ENCODE assay signal across 21 cellular contexts in the genomic region with DNA sequence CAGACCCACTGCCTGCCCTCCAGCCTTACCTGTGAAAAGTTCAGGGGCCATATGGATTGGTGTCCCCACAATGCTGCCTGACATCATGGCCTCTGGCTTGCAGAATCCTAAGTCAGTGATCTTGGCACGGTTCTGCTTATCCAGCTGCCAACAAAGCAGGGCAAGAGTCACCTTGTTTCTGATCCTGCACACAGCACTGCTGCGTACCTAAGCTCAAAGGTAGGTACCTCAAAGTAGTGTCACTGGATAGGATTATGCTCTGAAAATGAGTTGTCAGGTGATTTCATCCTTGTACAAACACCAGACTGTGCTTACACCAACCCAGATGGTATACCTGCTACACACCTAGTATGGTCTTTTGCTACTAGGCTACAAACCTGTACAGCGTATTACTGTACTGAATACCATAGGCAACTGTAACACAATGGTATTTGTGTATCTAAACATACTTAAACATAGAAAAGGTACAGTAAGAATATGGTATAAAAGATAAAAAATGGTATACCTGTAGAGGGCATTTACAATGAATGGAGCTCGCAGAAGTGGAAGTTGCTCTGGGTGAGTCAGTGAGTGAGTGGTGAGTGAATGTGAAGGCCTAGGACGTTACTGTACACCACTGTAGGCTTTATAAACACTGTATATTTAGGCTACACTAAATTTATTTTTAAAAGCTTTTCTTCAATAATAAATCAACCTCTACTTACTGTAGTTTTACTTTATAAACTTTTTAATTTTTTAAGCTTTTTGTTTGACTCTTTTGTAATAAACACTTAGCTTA. TPM values are rescaled to one million over a fixed set of nuclear protein-coding genes. Genes with fewer than 3 reads are reported as not detected.
DNase-seq lines count a peak whose midpoint lies in the region; ATAC-seq and TF ChIP-seq lines count a peak whose summit lies in the region.
"Had no signal": no experiment of that assay in that cellular context is flagged by ENCODE, and none has a peak within 500 bp of the region (broad histone marks: within the 10 kb centered on the region; RNA-seq: fewer than 3 reads in every experiment).

No MANE protein-coding gene starts in this region.

- H4K8ac ChIP-seq in trophoblast cell (ENCODE audit: low read depth, low read length) = no peak overlapping the region

- H3K9me3 ChIP-seq in heart left ventricle (peaks cover 0 to 4% (median 0%) of the 10 kb centered on the region in 12 donors), PC-3 (ENCODE audit: low read length) (peaks cover 4% of the 10 kb centered on the region; the same call in 1 of the 2 replicates), trophoblast cell (ENCODE audit: insufficient read depth, low read depth, low read length) (peaks cover 2% of the 10 kb centered on the region)

- TF ChIP-seq POLR2A in heart left ventricle (IDR thresholded peaks at IDR 0.05) = no peak

- H2BK5ac ChIP-seq in trophoblast cell (ENCODE audit: low read depth, low read length, poor library complexity) = no peak overlapping the region

- H3K9ac ChIP-seq in PC-3 (ENCODE audit: low read length) = 0 out of 2 replicates have a peak overlapping the region, but pooled peaks have one; percentile 5
- H3K9ac ChIP-seq in trophoblast cell (ENCODE audit: low read length) = no peak overlapping the region
- H3K9ac ChIP-seq: BLaER1 treated with 17β-estradiol and CSF1 and Interleukin-3, amounts not matched to agents 10 nM and 100 nM had no signal

- DNase-seq in heart left ventricle (peak in 1 of 5 donors; percentile 18), left cardiac atrium (no peak), PC-3 (peak; percentile 74), trophoblast cell (no peak), NCI-H510A treated with DMSO at 0.1 percent for 48 hours (lab: John Stamatoyannopoulos, UW) (no peak), KG1 (lab: John Stamatoyannopoulos, UW) (no peak), Ammon's horn (ENCODE audit: low spot score) (no peak)
- DNase-seq: CD4-positive, alpha-beta T cell; GOT3; HFFc6; NCI-H1048; NCI-H1417; NCI-H1694; NCI-H2029 treated with DMSO at 0.1 percent for 48 hours; NCI-H446 treated with DMSO at 0.1 percent for 48 hours; NCI-H526 treated with DMSO at 0.1 percent for 48 hours; RPMI8226; SHP77 treated with DMSO at 0.1 percent for 48 hours had no signal

- no peak overlapping the region for H2AK5ac ChIP-seq in trophoblast cell (ENCODE audit: low read length)

- CTCF ChIA-PET in PC-3 (lab: Charles Lee) = interaction anchor here (0.8 to 1.5 kb wide), 3 partner anchors 9 to 105 kb away, joined by 5 to 7 read pairs (median 6); a partner anchor contains a TSS

- H3K4me3 ChIP-seq in heart left ventricle (no peak overlapping the region), PC-3 (ENCODE audit: low read length) (no peak overlapping the region), trophoblast cell (ENCODE audit: low read depth, low read length) (no peak overlapping the region)
- H3K4me3 ChIP-seq: BLaER1 treated with 17β-estradiol and CSF1 and Interleukin-3, amounts not matched to agents 10 nM and 100 nM; HAP-1 had no signal

- intact Hi-C loops in heart left ventricle (cut with DNase I) = no loop called here
- intact Hi-C loops in left cardiac atrium (cut with DNase I) = no loop called here
- intact Hi-C loops in PC-3 (cut with micrococcal nuclease) = no loop called here

- no peaks in the 10 kb centered on the region for H3F3A ChIP-seq in PC-3 (ENCODE audit: low read length, unreplicated experiment)

- no peak overlapping the region for H4K91ac ChIP-seq in trophoblast cell (ENCODE audit: low read depth, low read length)

- no peak overlapping the region for H3K4ac ChIP-seq in trophoblast cell (ENCODE audit: low read depth, low read length)

- no peak overlapping the region for H3K14ac ChIP-seq in trophoblast cell (ENCODE audit: low read length)

- H3K18ac ChIP-seq in trophoblast cell (ENCODE audit: low read length) = no peak overlapping the region

- no peak overlapping the region for H2AFZ ChIP-seq in PC-3 (ENCODE audit: low read length)
- no peak overlapping the region for H2AFZ ChIP-seq in trophoblast cell (ENCODE audit: insufficient read depth, low read length, poor library complexity)

- peaks cover 0 to 4% (median 0%) of the 10 kb centered on the region in 12 donors for H3K4me1 ChIP-seq in heart left ventricle
- peaks cover 22% of the 10 kb centered on the region for H3K4me1 ChIP-seq in PC-3 (ENCODE audit: insufficient read depth, low read length)
- H3K4me1 ChIP-seq in trophoblast cell (ENCODE audit: control insufficient read depth in 1 of 2, insufficient read depth in 2 of 2, low read length in 2 of 2) = peaks cover 0 to 2% of the 10 kb centered on the region in 2 experiments
- H3K4me1 ChIP-seq: BLaER1 treated with 17β-estradiol and CSF1 and Interleukin-3, amounts not matched to agents 10 nM and 100 nM; HAP-1 had no signal

- 72 to 92% (median 86%) methylated on average over 5 of the region's 5 CpGs for WGBS in heart left ventricle, 4 donors
- WGBS in trophoblast cell (ENCODE audit: extremely low coverage, insufficient coverage, insufficient read length) = no CpG with 5 or more reads among the region's 5 CpGs

- H3K9me2 ChIP-seq in PC-3 (replicated peaks; ENCODE audit: low read length) = no peaks in the 10 kb centered on the region

- H4K20me1 ChIP-seq in PC-3 (ENCODE audit: low read length) = no peaks in the 10 kb centered on the region
- H4K20me1 ChIP-seq: BLaER1 treated with 17β-estradiol and CSF1 and Interleukin-3, amounts not matched to agents 10 nM and 100 nM had no signal

- BruUV-seq in PC-3 (replicated peaks; lab: Mats Ljungman, UMichigan) = no TSS peak

- H3K79me2 ChIP-seq in PC-3 (ENCODE audit: low read length) (no peaks in the 10 kb centered on the region), trophoblast cell (ENCODE audit: control insufficient read depth, insufficient read depth, low read length, poor library complexity) (no peaks in the 10 kb centered on the region)

- H4K12ac ChIP-seq in trophoblast cell (ENCODE audit: low read depth, low read length) = no peak overlapping the region

- no peak overlapping the region for H2BK12ac ChIP-seq in trophoblast cell (ENCODE audit: low read length)

- TF ChIP-seq CTCF in heart left ventricle (IDR thresholded peaks at IDR 0.05) (no peak), PC-3 (conservative IDR thresholded peaks at IDR 0.05; ENCODE audit: low read depth, low read length) (0 out of 2 replicates have a peak, but pooled peaks have one; percentile 22)

- ATAC-seq in heart left ventricle = peak in 3 of 4 donors; percentile 20 to 62 (median 22)
- no peak for ATAC-seq in left cardiac atrium
- ATAC-seq in PC-3 = peak; percentile 86
- ATAC-seq in esophagus mucosa = peak; percentile 22

- H3K27ac ChIP-seq in heart left ventricle (no peak overlapping the region), PC-3 (ENCODE audit: low read length) (peak overlapping the region; percentile 50), trophoblast cell (ENCODE audit: low read depth, low read length) (no peak overlapping the region)
- H3K27ac ChIP-seq: BLaER1 treated with 17β-estradiol and CSF1 and Interleukin-3, amounts not matched to agents 10 nM and 100 nM had no signal

- H2BK120ac ChIP-seq in trophoblast cell (ENCODE audit: insufficient read depth, low read length, poor library complexity) = no peak overlapping the region

- no peaks in the 10 kb centered on the region for H3K27me3 ChIP-seq in heart left ventricle
- no peaks in the 10 kb centered on the region for H3K27me3 ChIP-seq in PC-3 (ENCODE audit: low read length)
- no peaks in the 10 kb centered on the region for H3K27me3 ChIP-seq in trophoblast cell (ENCODE audit: insufficient read depth, low read length)
- H3K27me3 ChIP-seq: BLaER1 treated with 17β-estradiol and CSF1 and Interleukin-3, amounts not matched to agents 10 nM and 100 nM had no signal

- peak overlapping the region; percentile 81 for H3K23ac ChIP-seq in trophoblast cell (ENCODE audit: low read length)

- POLR2A ChIA-PET in PC-3 (lab: Charles Lee; ENCODE audit: unreplicated experiment) = interaction anchor here (0.6 kb wide), 1 partner anchor 25 kb away, joined by 3 read pairs; no protein-coding TSS in a partner anchor

- peak overlapping the region; percentile 41 for H3K4me2 ChIP-seq in PC-3 (ENCODE audit: low read length)
- no peak overlapping the region for H3K4me2 ChIP-seq in trophoblast cell (ENCODE audit: low read length)
- H3K4me2 ChIP-seq: BLaER1 treated with 17β-estradiol and CSF1 and Interleukin-3, amounts not matched to agents 10 nM and 100 nM had no signal

- H3K79me1 ChIP-seq in trophoblast cell (ENCODE audit: low read length) = no peaks in the 10 kb centered on the region

- H3K36me3 ChIP-seq in heart left ventricle (peaks cover 0 to 98% (median 78%) of the 10 kb centered on the region in 9 donors), PC-3 (ENCODE audit: low read depth, low read length) (peaks cover 23% of the 10 kb centered on the region), trophoblast cell (ENCODE audit: control insufficient read depth in 1 of 2, insufficient read depth in 2 of 2, low read length in 2 of 2) (peaks cover 11 to 19% of the 10 kb centered on the region in 2 experiments)

RNA-seq across cellular contexts. Expression of a gene that starts 29.1 kb away (rescaled TPM):
- total RNA-seq in heart left ventricle (10 to 100 TPM in 5 of 9 donors, 1 to 10 TPM in 4; 8.4 to 12.1 (median 10.1) TPM), left cardiac atrium (10 to 100 TPM in 1 of 2 donors, 1 to 10 TPM in 1; 10.0 to 11.0 TPM), PC-3 (2014; rRNA removed) (39.5 and 41.7 TPM in 2 replicates), esophagus mucosa (6.9 TPM)
- 1 to 10 TPM; 3.8 to 8.2 TPM for polyA plus RNA-seq in heart left ventricle
- polyA plus RNA-seq in trophoblast cell (2013) = 10.6 and 11.2 TPM in 2 replicates

Comparison
In these comparisons a context has a peak if more than half of its experiments do, and no peak if none do; other contexts are left out.
1. ATAC-seq: peak in heart left ventricle (3 of 4), PC-3 (single experiment) and esophagus mucosa (single experiment); none in left cardiac atrium (0 of 2).